In the genomic region with DNA sequence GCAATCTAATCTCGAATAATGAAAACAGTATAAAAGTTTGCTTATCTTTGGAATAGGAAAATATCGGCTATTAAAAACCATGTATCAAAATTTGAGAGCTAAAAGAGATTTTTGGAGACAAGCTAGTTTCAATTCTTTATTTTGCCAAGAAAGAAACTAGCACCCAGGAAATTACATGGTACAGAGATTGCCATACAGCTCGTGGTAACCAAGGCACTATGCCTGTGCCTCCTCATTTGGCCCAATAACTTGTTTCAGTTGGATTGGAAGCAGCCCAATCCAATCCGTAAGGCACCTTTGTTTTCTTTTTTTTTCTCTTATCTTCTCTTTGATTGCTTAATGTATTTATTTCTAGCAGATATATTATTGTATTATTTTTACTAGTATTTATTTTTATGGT, we compare ENCODE assay signal across 18 cellular contexts.
DNase-seq lines count a peak whose midpoint lies in the region; ATAC-seq and TF ChIP-seq lines count a peak whose summit lies in the region.
"Had no signal": no experiment of that assay in that cellular context is flagged by ENCODE, and none has a peak within 500 bp of the region (broad histone marks: within the 10 kb centered on the region; RNA-seq: fewer than 3 reads in every experiment).

No MANE protein-coding gene starts in this region.

- no peaks in the 10 kb centered on the region for H3K36me3 ChIP-seq in tibial artery

- H3K27me3 ChIP-seq in layer of hippocampus (ENCODE audit: control insufficient read depth, insufficient read depth, low read length) (no peaks in the 10 kb centered on the region), tibial artery (no peaks in the 10 kb centered on the region)
- H3K27me3 ChIP-seq: SJCRH30 had no signal

- peaks cover 0 to 50% (median 14%) of the 10 kb centered on the region in 4 donors for H3K4me1 ChIP-seq in tibial artery
- H3K4me1 ChIP-seq: SJCRH30 had no signal

- TF ChIP-seq CTCF in tibial artery (IDR thresholded peaks at IDR 0.05), result no peak

- H3K9me3 ChIP-seq in tibial artery, result no peaks in the 10 kb centered on the region
- H3K9me3 ChIP-seq: SJCRH30 had no signal

- peak; percentile 6 for DNase-seq in DMS 273 (lab: John Stamatoyannopoulos, UW; ENCODE audit: unreplicated experiment)
- no peak for DNase-seq in DMS 273 treated with DMSO at 0.1 percent for 48 hours (lab: John Stamatoyannopoulos, UW)
- no peak for DNase-seq in tibial artery
- DNase-seq in NCI-H1105 (lab: John Stamatoyannopoulos, UW), result no peak
- no peak for DNase-seq in OCI-M2 (lab: John Stamatoyannopoulos, UW; ENCODE audit: unreplicated experiment)
- DNase-seq: COR-L47, DMS153, GOT3, MM.1S, NCI-H1694 treated with DMSO at 0.1 percent for 48 hours, NCI-H345, NCI-H524 treated with DMSO at 0.1 percent for 48 hours, SJCRH30 had no signal

- intact Hi-C loops in tibial artery (cut with DNase I; ENCODE audit: low total_unique reads), result no loop called here

- H3K4me3 ChIP-seq in tibial artery, result no peak overlapping the region
- H3K4me3 ChIP-seq: GM12878, SJCRH30 had no signal

- no peak for ATAC-seq in HG03175 (IDR thresholded peaks at IDR 0.05; ENCODE audit: unreplicated experiment)
- ATAC-seq: GM12878 had no signal

- H3K27ac ChIP-seq in cingulate gyrus (ENCODE audit: low read depth, low read length), result peak overlapping the region; percentile 50
- H3K27ac ChIP-seq in layer of hippocampus (ENCODE audit: low read depth, low read length), result peak overlapping the region; percentile 97
- peak overlapping the region; percentile 14 to 40 for H3K27ac ChIP-seq in tibial artery
- H3K27ac ChIP-seq: 22Rv1, SJCRH30 had no signal

Comparison
In these comparisons a context has a peak if more than half of its experiments do, and no peak if none do; other contexts are left out.
1. H3K27ac ChIP-seq: peak in every context shown above with its lines; median percentile 97 in layer of hippocampus; 50 in cingulate gyrus; 27 in tibial artery.